In genomic region chr3:12286927-12287726, GRCh38 we compare ENCODE assay signal across 8 cellular contexts. TPM values are rescaled to one million over a fixed set of nuclear protein-coding genes. Genes with fewer than 3 reads are reported as not detected.
DNase-seq lines count a peak whose midpoint lies in the region; ATAC-seq and TF ChIP-seq lines count a peak whose summit lies in the region.

No MANE protein-coding gene starts in this region.

- H3K4me1 Mint-ChIP-seq in IgD-negative memory B cell (peaks cover 3 to 13% (median 4%) of the 10 kb centered on the region in 3 donors), mesothelial cell of epicardium (peaks cover 22% of the 10 kb centered on the region)

- peaks cover 3% of the 10 kb centered on the region for H3K36me3 Mint-ChIP-seq in IgD-negative memory B cell
- H3K36me3 Mint-ChIP-seq in mesothelial cell of epicardium, result no peaks in the 10 kb centered on the region

- no peak for ATAC-seq in HG03108 (IDR thresholded peaks at IDR 0.05; ENCODE audit: unreplicated experiment)

- H3K9me3 Mint-ChIP-seq in IgD-negative memory B cell (peaks cover 0 to 3% (median 0%) of the 10 kb centered on the region in 3 donors), mesothelial cell of epicardium (no peaks in the 10 kb centered on the region)

- peaks cover 8 to 11% of the 10 kb centered on the region in 2 donors for H3K4me1 ChIP-seq in duodenal mucosa (ENCODE audit: control insufficient read depth in 1 of 2, insufficient read depth in 2 of 2, low read length in 2 of 2)

- H3K27me3 Mint-ChIP-seq in IgD-negative memory B cell (peaks cover 34% of the 10 kb centered on the region), mesothelial cell of epicardium (ENCODE audit: low read depth) (peaks cover 27% of the 10 kb centered on the region)

- H3K27ac ChIP-seq in duodenal mucosa (ENCODE audit: low read depth, low read length), result peak overlapping the region; percentile 36

- H3K27me3 ChIP-seq in duodenal mucosa (ENCODE audit: control insufficient read depth in 1 of 2, insufficient read depth in 2 of 2, low read length in 2 of 2), result peaks cover 5 to 8% of the 10 kb centered on the region in 2 donors

- peak overlapping the region; percentile 46 to 52 for H3K4me3 ChIP-seq in duodenal mucosa (ENCODE audit: low read depth in 1 of 2, low read length in 2 of 2)

- TF ChIP-seq CTCF in mesothelial cell of epicardium (IDR thresholded peaks at IDR 0.05; ENCODE audit: unreplicated experiment), result no peak

- H3K9me3 ChIP-seq in duodenal mucosa (ENCODE audit: control insufficient read depth in 1 of 2, low read length in 2 of 2), result no peaks in the 10 kb centered on the region

- DNase-seq in COLO668 (lab: John Stamatoyannopoulos, UW; ENCODE audit: unreplicated experiment), result peak; percentile 22
- peak in 1 of 2 experiments; percentile 51 for DNase-seq in mesothelial cell of epicardium (ENCODE audit: low spot score in 2 of 2, unreplicated experiment in 2 of 2)
- no peak for DNase-seq in RPMI8226
- no peak for DNase-seq in NCI-H345 (lab: John Stamatoyannopoulos, UW)
- DNase-seq in NCI-H2171 treated with DMSO at 0.1 percent for 48 hours (lab: John Stamatoyannopoulos, UW), result no peak

- peak overlapping the region in 1 of 2 donors; percentile 6 for H3K9ac ChIP-seq in duodenal mucosa (ENCODE audit: low read depth in 1 of 2, low read length in 2 of 2)

- H3K36me3 ChIP-seq in duodenal mucosa (ENCODE audit: control insufficient read depth in 1 of 2, insufficient read depth in 2 of 2, low read length in 2 of 2), result no peaks in the 10 kb centered on the region

- no peak overlapping the region for H3K27ac Mint-ChIP-seq in IgD-negative memory B cell
- peak overlapping the region; percentile 67 for H3K27ac Mint-ChIP-seq in mesothelial cell of epicardium

- H3K4me3 Mint-ChIP-seq in IgD-negative memory B cell (peak overlapping the region in 3 of 4 donors; percentile 59 to 75 (median 65)), mesothelial cell of epicardium (peak overlapping the region; percentile 75)

RNA-seq across cellular contexts. Expression of gene PPARG, which starts 1.7 kb away (rescaled TPM):
- not detected for polyA plus RNA-seq in IgD-negative memory B cell
- total RNA-seq in mesothelial cell of epicardium, result 10.1 to 13.3 TPM (median 11.7 TPM) in 3 replicates
